Comparison of ENCODE assay signal across 15 cellular contexts in genomic region chr15:64501396-64501716, GRCh38. TPM values are rescaled to one million over a fixed set of nuclear protein-coding genes. Genes with fewer than 3 reads are reported as not detected.
DNase-seq lines count a peak whose midpoint lies in the region; ATAC-seq and TF ChIP-seq lines count a peak whose summit lies in the region.
"Had no signal": no experiment of that assay in that cellular context is flagged by ENCODE, and none has a peak within 500 bp of the region (broad histone marks: within the 10 kb centered on the region; RNA-seq: fewer than 3 reads in every experiment).

No MANE protein-coding gene starts in this region.

- no peak overlapping the region for H3K4me3 ChIP-seq in Karpas-422 (ENCODE audit: low read length)
- peak overlapping the region; percentile 20 for H3K4me3 ChIP-seq in neural cell (ENCODE audit: low read length)
- H3K4me3 ChIP-seq: heart left ventricle, left lung had no signal

- no peaks in the 10 kb centered on the region for H3F3A ChIP-seq in neural cell (ENCODE audit: insufficient read depth, low read length, poor library complexity, severe bottlenecking)

- no peaks in the 10 kb centered on the region for H3K9me3 ChIP-seq in Karpas-422 (ENCODE audit: low read length)
- H3K9me3 ChIP-seq in neural cell (ENCODE audit: low read length) = no peaks in the 10 kb centered on the region
- H3K9me3 ChIP-seq: heart left ventricle, left lung had no signal

- intact Hi-C loops in Calu3 (cut with micrococcal nuclease; ENCODE audit: unreplicated experiment) = no loop called here

- H3K9me3 Mint-ChIP-seq in activated CD4-positive, alpha-beta T cell treated with anti-CD3 and anti-CD28 coated beads, Interleukin-2, amount 10 ng/mL, durations not matched to agents 7 days and 5 days = no peaks in the 10 kb centered on the region
- H3K9me3 Mint-ChIP-seq in activated naive CD8-positive, alpha-beta T cell treated with anti-CD3 and anti-CD28 coated beads, Interleukin-2, amount 10 ng/mL, durations not matched to agents 7 days and 5 days = no peaks in the 10 kb centered on the region
- no peaks in the 10 kb centered on the region for H3K9me3 Mint-ChIP-seq in Calu3 (ENCODE audit: low read depth, unreplicated experiment)
- H3K9me3 Mint-ChIP-seq: T-helper 1 cell treated with Interleukin-12 subunit alpha and Interleukin-12 subunit beta and Interleukin-4 antibody, amounts not matched to agents 30 μg/mL and 1 μg/mL, for 36 hours had no signal

- TF ChIP-seq CTCF in neural cell (IDR thresholded peaks at IDR 0.05; ENCODE audit: poor library complexity, severe bottlenecking) (no peak), Calu3 (IDR thresholded peaks at IDR 0.05; ENCODE audit: unreplicated experiment) (no peak)

- H3K27me3 ChIP-seq in Karpas-422 (ENCODE audit: low read length) = no peaks in the 10 kb centered on the region
- H3K27me3 ChIP-seq in neural cell (ENCODE audit: insufficient read depth, low read depth, low read length) = no peaks in the 10 kb centered on the region
- H3K27me3 ChIP-seq: heart left ventricle, left lung had no signal

- POLR2A ChIA-PET in activated CD4-positive, alpha-beta T cell treated with anti-CD3 and anti-CD28 coated beads, Interleukin-2, amount 10 ng/mL, durations not matched to agents 7 days and 5 days (lab: Charles Lee) = no interaction called here
- POLR2A ChIA-PET in activated naive CD8-positive, alpha-beta T cell treated with anti-CD3 and anti-CD28 coated beads, Interleukin-2, amount 10 ng/mL, durations not matched to agents 7 days and 5 days (lab: Charles Lee) = interaction anchor here (0.6 kb wide), 2 partner anchors 24 to 114 kb away, joined by 3 read pairs; partner anchors contain the start of gene TRIP4

- H3K4me1 Mint-ChIP-seq in activated CD4-positive, alpha-beta T cell treated with anti-CD3 and anti-CD28 coated beads, Interleukin-2, amount 10 ng/mL, durations not matched to agents 7 days and 5 days = peaks cover 65% of the 10 kb centered on the region
- peaks cover 51% of the 10 kb centered on the region for H3K4me1 Mint-ChIP-seq in activated naive CD8-positive, alpha-beta T cell treated with anti-CD3 and anti-CD28 coated beads, Interleukin-2, amount 10 ng/mL, durations not matched to agents 7 days and 5 days
- no peaks in the 10 kb centered on the region for H3K4me1 Mint-ChIP-seq in Calu3 (ENCODE audit: low read depth, unreplicated experiment)

- no peak for DNase-seq in activated CD4-positive, alpha-beta T cell treated with anti-CD3 and anti-CD28 coated beads, Interleukin-2, amount 10 ng/mL, durations not matched to agents 7 days and 5 days
- no peak for DNase-seq in activated CD4-positive, alpha-beta T cell treated with anti-CD3 and anti-CD28 coated beads, Interleukin-2, amount 50 U/mL, for 4 hours
- DNase-seq in Karpas-422 (no peak), dermis blood vessel endothelial cell (no peak), HT-29 (ENCODE audit: low spot score) (no peak), Calu3 (no peak)
- DNase-seq in activated naive CD8-positive, alpha-beta T cell treated with anti-CD3 and anti-CD28 coated beads, Interleukin-2, amount 10 ng/mL, durations not matched to agents 7 days and 5 days = no peak
- DNase-seq: H7; heart left ventricle; left lung; NCI-H1930; PC-3; stimulated activated CD8-positive, alpha-beta memory T cell treated with anti-CD3 and anti-CD28 coated beads, Interleukin-4, amount 100 ng/mL, for 48 hours had no signal

- H3K9ac ChIP-seq in Karpas-422 (ENCODE audit: low read length) = no peak overlapping the region
- H3K9ac ChIP-seq in neural cell (ENCODE audit: low read length) = no peak overlapping the region

- no peak for TF ChIP-seq RAD21 in neural cell (conservative IDR thresholded peaks at IDR 0.05)

- peaks cover 47% of the 10 kb centered on the region for H3K4me1 ChIP-seq in Karpas-422 (ENCODE audit: low read length)

- H3K79me2 ChIP-seq in Karpas-422 (ENCODE audit: low read length) (peaks cover 92% of the 10 kb centered on the region), neural cell (replicated peaks; ENCODE audit: insufficient read depth, low read length) (peaks cover 68% of the 10 kb centered on the region)

- peak overlapping the region; percentile 71 for H3K27ac Mint-ChIP-seq in activated CD4-positive, alpha-beta T cell treated with anti-CD3 and anti-CD28 coated beads, Interleukin-2, amount 10 ng/mL, durations not matched to agents 7 days and 5 days
- peak overlapping the region; percentile 21 for H3K27ac Mint-ChIP-seq in activated naive CD8-positive, alpha-beta T cell treated with anti-CD3 and anti-CD28 coated beads, Interleukin-2, amount 10 ng/mL, durations not matched to agents 7 days and 5 days
- H3K27ac Mint-ChIP-seq in Calu3 (ENCODE audit: unreplicated experiment) = no peak overlapping the region

- no peaks in the 10 kb centered on the region for H3K9me2 ChIP-seq in Karpas-422 (replicated peaks; ENCODE audit: insufficient read depth, low read length)
- H3K9me2 ChIP-seq in neural cell (ENCODE audit: insufficient read depth, low read length) = no peaks in the 10 kb centered on the region

- H3K36me3 ChIP-seq in Karpas-422 (ENCODE audit: insufficient read depth, low read length) (peaks cover 39% of the 10 kb centered on the region; the same call in 1 of the 2 replicates), neural cell (ENCODE audit: insufficient read depth, low read length) (peaks cover 6% of the 10 kb centered on the region)

- CTCF ChIA-PET in activated CD4-positive, alpha-beta T cell treated with anti-CD3 and anti-CD28 coated beads, Interleukin-2, amount 10 ng/mL, durations not matched to agents 7 days and 5 days (lab: Charles Lee) = interaction anchor here (1.0 to 1.2 kb wide), 2 partner anchors 11 to 76 kb away, joined by 3 to 4 read pairs; no protein-coding TSS in a partner anchor
- CTCF ChIA-PET in Calu3 (lab: Charles Lee) = interaction anchor here (1.6 kb wide), 1 partner anchor 20 kb away, joined by 3 read pairs; no protein-coding TSS in a partner anchor

- peaks cover 47% of the 10 kb centered on the region for H3K36me3 Mint-ChIP-seq in activated CD4-positive, alpha-beta T cell treated with anti-CD3 and anti-CD28 coated beads, Interleukin-2, amount 10 ng/mL, durations not matched to agents 7 days and 5 days (ENCODE audit: low read depth)
- peaks cover 33% of the 10 kb centered on the region for H3K36me3 Mint-ChIP-seq in activated naive CD8-positive, alpha-beta T cell treated with anti-CD3 and anti-CD28 coated beads, Interleukin-2, amount 10 ng/mL, durations not matched to agents 7 days and 5 days
- H3K36me3 Mint-ChIP-seq in Calu3 (ENCODE audit: insufficient read depth, unreplicated experiment) = peaks cover 16% of the 10 kb centered on the region

- H3K4me2 ChIP-seq in Karpas-422 (ENCODE audit: low read depth, low read length, poor library complexity, severe bottlenecking) (peak overlapping the region; percentile 52), neural cell (ENCODE audit: low read length) (no peak overlapping the region)

- H3K27ac ChIP-seq in Karpas-422 (ENCODE audit: low read length) (peak overlapping the region; percentile 34), neural cell (ENCODE audit: low read length) (peak overlapping the region; percentile 15)

- no peaks in the 10 kb centered on the region for H3K27me3 Mint-ChIP-seq in activated CD4-positive, alpha-beta T cell treated with anti-CD3 and anti-CD28 coated beads, Interleukin-2, amount 10 ng/mL, durations not matched to agents 7 days and 5 days
- H3K27me3 Mint-ChIP-seq in activated naive CD8-positive, alpha-beta T cell treated with anti-CD3 and anti-CD28 coated beads, Interleukin-2, amount 10 ng/mL, durations not matched to agents 7 days and 5 days = no peaks in the 10 kb centered on the region
- H3K27me3 Mint-ChIP-seq in Calu3 (ENCODE audit: unreplicated experiment) = no peaks in the 10 kb centered on the region

- no peak for TF ChIP-seq EP300 in neural cell (conservative IDR thresholded peaks at IDR 0.05; ENCODE audit: poor library complexity, severe bottlenecking)

- H2AFZ ChIP-seq in Karpas-422 (ENCODE audit: low read length) (no peak overlapping the region), neural cell (ENCODE audit: low read depth, low read length) (no peak overlapping the region)

- H3K4me3 Mint-ChIP-seq in activated CD4-positive, alpha-beta T cell treated with anti-CD3 and anti-CD28 coated beads, Interleukin-2, amount 10 ng/mL, durations not matched to agents 7 days and 5 days = no peak overlapping the region
- no peak overlapping the region for H3K4me3 Mint-ChIP-seq in activated naive CD8-positive, alpha-beta T cell treated with anti-CD3 and anti-CD28 coated beads, Interleukin-2, amount 10 ng/mL, durations not matched to agents 7 days and 5 days
- no peak overlapping the region for H3K4me3 Mint-ChIP-seq in Calu3 (ENCODE audit: low read depth, unreplicated experiment)
- H3K4me3 Mint-ChIP-seq: T-helper 1 cell treated with Interleukin-12 subunit alpha and Interleukin-12 subunit beta and Interleukin-4 antibody, amounts not matched to agents 30 μg/mL and 1 μg/mL, for 36 hours had no signal

- no peak for ATAC-seq in activated naive CD8-positive, alpha-beta T cell treated with anti-CD3 and anti-CD28 coated beads, Interleukin-2, amount 10 ng/mL, durations not matched to agents 7 days and 5 days (ENCODE audit: low read depth)
- ATAC-seq: PC-3 had no signal

- H4K20me1 ChIP-seq in Karpas-422 (ENCODE audit: insufficient read depth, low read depth, low read length) (no peaks in the 10 kb centered on the region), neural cell (ENCODE audit: insufficient read depth) (no peaks in the 10 kb centered on the region)

- no TSS peak for BruUV-seq in Calu3 (replicated peaks; lab: Mats Ljungman, UMichigan)

TF ChIP-seq in neural cell, 6 proteins besides CTCF, POLR2A, EP300 and RAD21:
- TF ChIP-seq TAF1 (IDR thresholded peaks at IDR 0.05; ENCODE audit: low read depth) = no peak
- TF ChIP-seq POLR2AphosphoS5 (IDR thresholded peaks at IDR 0.05) = no peak
- TF ChIP-seq MXI1 (conservative IDR thresholded peaks at IDR 0.05; ENCODE audit: poor library complexity, severe bottlenecking) = no peak
- no peak for TF ChIP-seq SMC3 (conservative IDR thresholded peaks at IDR 0.05; ENCODE audit: poor library complexity)

RNA-seq across cellular contexts. Expression of gene ZNF609, which starts 41.0 kb away (rescaled TPM):
- 10 to 100 TPM; 38.9 to 42.1 TPM for total RNA-seq in activated CD4-positive, alpha-beta T cell treated with anti-CD3 and anti-CD28 coated beads, Interleukin-2, amount 10 ng/mL, durations not matched to agents 7 days and 5 days
- total RNA-seq in Karpas-422 (2014; rRNA removed; shearing (Covaris generic); ENCODE audit: low replicate concordance) = 26.7 and 29.6 TPM in 2 replicates
- total RNA-seq in activated naive CD8-positive, alpha-beta T cell treated with anti-CD3 and anti-CD28 coated beads, Interleukin-2, amount 10 ng/mL, durations not matched to agents 7 days and 5 days = 10 to 100 TPM; 52.2 to 57.2 TPM
- 11.8 and 14.6 TPM in 2 replicates for polyA plus RNA-seq in neural cell
- 67.0 and 72.8 TPM in 2 replicates for polyA minus RNA-seq in neural cell
- total RNA-seq in dermis blood vessel endothelial cell (28.8 and 35.7 TPM in 2 replicates), Calu3 (2022) (48.9 and 50.6 TPM in 2 replicates)
- 19.4 and 22.8 TPM in 2 replicates for total RNA-seq in HT-29 (2014; rRNA removed; shearing (Covaris generic))
